In the genomic region with DNA sequence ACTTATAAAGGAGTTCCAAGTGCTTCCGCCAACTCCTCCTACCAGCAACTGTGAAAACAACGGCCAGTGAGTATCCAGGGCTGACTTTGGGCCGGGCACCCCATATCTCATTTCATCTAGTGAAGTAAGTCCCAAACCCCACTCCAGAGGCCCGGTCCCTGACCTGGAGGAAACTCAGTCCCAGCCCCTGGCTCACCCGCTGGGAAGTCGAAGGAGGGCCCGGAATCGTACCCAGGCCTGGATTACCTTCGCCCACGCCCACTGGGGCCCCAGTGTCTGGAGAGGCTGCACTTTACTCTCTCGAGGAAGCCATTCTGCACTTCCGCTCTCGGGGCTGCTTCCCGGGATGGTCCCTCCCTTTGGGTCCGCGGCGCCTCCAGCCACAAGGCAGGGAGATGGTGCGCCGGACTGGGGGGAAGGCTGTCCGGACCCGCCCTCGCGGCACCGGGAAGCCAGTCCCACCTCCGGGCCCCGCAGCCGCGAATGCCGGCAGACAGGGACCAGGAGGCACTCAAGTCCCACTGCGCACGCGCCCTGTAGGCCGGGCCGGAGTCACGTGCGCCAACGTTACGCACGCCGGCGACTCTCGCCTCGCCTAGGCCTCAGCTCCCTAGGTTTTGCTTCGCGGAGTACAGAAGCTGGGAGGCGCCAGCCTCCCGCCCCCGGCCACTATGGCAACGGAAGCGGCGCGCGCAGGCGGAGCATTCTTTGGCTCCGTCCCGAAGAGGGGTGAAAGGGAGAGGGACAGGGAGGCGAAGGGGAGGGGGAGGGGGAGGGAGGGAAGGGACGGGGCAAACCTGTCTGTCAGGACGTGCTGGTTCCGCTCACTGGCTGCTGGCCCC, we compare ENCODE assay signal across 1 cellular context.
TF ChIP-seq lines count a peak whose summit lies in the region.

CMTR2 (minus strand) TSS at position 513 of the 842 bp plus-strand sequence. CDS start 3,482 bp downstream, outside the sequence.

TF ChIP-seq in K562, 482 proteins besides CTCF, POLR2A, EP300 and RAD21 (continued from another document and continues in another):
- TF ChIP-seq, protein P1, sequence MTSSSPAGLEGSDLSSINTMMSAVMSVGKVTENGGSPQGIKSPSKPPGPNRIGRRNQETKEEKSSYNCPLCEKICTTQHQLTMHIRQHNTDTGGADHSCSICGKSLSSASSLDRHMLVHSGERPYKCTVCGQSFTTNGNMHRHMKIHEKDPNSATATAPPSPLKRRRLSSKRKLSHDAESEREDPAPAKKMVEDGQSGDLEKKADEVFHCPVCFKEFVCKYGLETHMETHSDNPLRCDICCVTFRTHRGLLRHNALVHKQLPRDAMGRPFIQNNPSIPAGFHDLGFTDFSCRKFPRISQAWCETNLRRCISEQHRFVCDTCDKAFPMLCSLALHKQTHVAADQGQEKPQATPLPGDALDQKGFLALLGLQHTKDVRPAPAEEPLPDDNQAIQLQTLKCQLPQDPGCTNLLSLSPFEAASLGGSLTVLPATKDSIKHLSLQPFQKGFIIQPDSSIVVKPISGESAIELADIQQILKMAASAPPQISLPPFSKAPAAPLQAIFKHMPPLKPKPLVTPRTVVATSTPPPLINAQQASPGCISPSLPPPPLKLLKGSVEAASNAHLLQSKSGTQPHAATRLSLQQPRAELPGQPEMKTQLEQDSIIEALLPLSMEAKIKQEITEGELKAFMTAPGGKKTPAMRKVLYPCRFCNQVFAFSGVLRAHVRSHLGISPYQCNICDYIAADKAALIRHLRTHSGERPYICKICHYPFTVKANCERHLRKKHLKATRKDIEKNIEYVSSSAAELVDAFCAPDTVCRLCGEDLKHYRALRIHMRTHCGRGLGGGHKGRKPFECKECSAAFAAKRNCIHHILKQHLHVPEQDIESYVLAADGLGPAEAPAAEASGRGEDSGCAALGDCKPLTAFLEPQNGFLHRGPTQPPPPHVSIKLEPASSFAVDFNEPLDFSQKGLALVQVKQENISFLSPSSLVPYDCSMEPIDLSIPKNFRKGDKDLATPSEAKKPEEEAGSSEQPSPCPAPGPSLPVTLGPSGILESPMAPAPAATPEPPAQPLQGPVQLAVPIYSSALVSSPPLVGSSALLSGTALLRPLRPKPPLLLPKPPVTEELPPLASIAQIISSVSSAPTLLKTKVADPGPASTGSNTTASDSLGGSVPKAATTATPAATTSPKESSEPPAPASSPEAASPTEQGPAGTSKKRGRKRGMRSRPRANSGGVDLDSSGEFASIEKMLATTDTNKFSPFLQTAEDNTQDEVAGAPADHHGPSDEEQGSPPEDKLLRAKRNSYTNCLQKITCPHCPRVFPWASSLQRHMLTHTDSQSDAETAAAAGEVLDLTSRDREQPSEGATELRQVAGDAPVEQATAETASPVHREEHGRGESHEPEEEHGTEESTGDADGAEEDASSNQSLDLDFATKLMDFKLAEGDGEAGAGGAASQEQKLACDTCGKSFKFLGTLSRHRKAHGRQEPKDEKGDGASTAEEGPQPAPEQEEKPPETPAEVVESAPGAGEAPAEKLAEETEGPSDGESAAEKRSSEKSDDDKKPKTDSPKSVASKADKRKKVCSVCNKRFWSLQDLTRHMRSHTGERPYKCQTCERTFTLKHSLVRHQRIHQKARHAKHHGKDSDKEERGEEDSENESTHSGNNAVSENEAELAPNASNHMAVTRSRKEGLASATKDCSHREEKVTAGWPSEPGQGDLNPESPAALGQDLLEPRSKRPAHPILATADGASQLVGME (CRISPR knock-in tag; IDR thresholded peaks at IDR 0.05) = peak; percentile 50; the same call in 1 of the 2 replicates
- TF ChIP-seq ZKSCAN1 (IDR thresholded peaks at IDR 0.05; ENCODE audit: low read depth, low read length) (no peak; the same call in 1 of the 2 replicates), FUS (optimal IDR thresholded peaks at IDR 0.05; ENCODE audit: low read depth, low read length) (no peak), DPF2 (IDR thresholded peaks at IDR 0.05) (no peak), POLR2AphosphoS2 (IDR thresholded peaks at IDR 0.05; ENCODE audit: low read length) (no peak), NR1H2 (CRISPR knock-in tag; IDR thresholded peaks at IDR 0.05) (no peak), STAT5B (CRISPR knock-in tag; IDR thresholded peaks at IDR 0.05) (no peak), PHB2 (IDR thresholded peaks at IDR 0.05; ENCODE audit: low read depth) (no peak), HCFC1 (IDR thresholded peaks at IDR 0.05; ENCODE audit: low read depth, low read length) (peak; percentile 17; the same call in 1 of the 2 replicates), NCOA2 (IDR thresholded peaks at IDR 0.05; ENCODE audit: partially characterized antibody in 2 of 2) (no peak), ZNF717 (CRISPR knock-in tag; IDR thresholded peaks at IDR 0.05) (no peak), CBFA2T3 (IDR thresholded peaks at IDR 0.05) (no peak), SMARCA4 (IDR thresholded peaks at IDR 0.05) (0 out of 2 replicates have a peak, but pooled peaks have one; percentile 33), ZNF140 (CRISPR knock-in tag; IDR thresholded peaks at IDR 0.05) (no peak), ZNF512 (tag; IDR thresholded peaks at IDR 0.05) (no peak), SMAD1 (IDR thresholded peaks at IDR 0.05; ENCODE audit: low read depth, low read length, partially characterized antibody) (no peak), BCLAF1 (IDR thresholded peaks at IDR 0.05; ENCODE audit: borderline replicate concordance in 1 of 2, control insufficient read depth in 1 of 2, low read depth in 2 of 2, low read length in 1 of 2) (no peak), PHF8 (IDR thresholded peaks at IDR 0.05; ENCODE audit: borderline replicate concordance, low read length) (peak; percentile 96), CBFA2T2 (conservative IDR thresholded peaks at IDR 0.05) (peak; percentile 63), KDM4B (IDR thresholded peaks at IDR 0.05; ENCODE audit: borderline replicate concordance in 2 of 2, low read depth in 1 of 2) (no peak)
- TF ChIP-seq, protein P2, sequence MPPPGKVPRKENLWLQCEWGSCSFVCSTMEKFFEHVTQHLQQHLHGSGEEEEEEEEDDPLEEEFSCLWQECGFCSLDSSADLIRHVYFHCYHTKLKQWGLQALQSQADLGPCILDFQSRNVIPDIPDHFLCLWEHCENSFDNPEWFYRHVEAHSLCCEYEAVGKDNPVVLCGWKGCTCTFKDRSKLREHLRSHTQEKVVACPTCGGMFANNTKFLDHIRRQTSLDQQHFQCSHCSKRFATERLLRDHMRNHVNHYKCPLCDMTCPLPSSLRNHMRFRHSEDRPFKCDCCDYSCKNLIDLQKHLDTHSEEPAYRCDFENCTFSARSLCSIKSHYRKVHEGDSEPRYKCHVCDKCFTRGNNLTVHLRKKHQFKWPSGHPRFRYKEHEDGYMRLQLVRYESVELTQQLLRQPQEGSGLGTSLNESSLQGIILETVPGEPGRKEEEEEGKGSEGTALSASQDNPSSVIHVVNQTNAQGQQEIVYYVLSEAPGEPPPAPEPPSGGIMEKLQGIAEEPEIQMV (tag; conservative IDR thresholded peaks at IDR 0.05; ENCODE audit: low read depth) = peak; percentile 97
- TF ChIP-seq, protein P3, sequence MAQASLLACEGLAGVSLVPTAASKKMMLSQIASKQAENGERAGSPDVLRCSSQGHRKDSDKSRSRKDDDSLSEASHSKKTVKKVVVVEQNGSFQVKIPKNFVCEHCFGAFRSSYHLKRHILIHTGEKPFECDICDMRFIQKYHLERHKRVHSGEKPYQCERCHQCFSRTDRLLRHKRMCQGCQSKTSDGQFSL (CRISPR knock-in tag; IDR thresholded peaks at IDR 0.05) = no peak
- TF ChIP-seq, protein P3 (tag; IDR thresholded peaks at IDR 0.05) = no peak
- TF ChIP-seq, protein P4, sequence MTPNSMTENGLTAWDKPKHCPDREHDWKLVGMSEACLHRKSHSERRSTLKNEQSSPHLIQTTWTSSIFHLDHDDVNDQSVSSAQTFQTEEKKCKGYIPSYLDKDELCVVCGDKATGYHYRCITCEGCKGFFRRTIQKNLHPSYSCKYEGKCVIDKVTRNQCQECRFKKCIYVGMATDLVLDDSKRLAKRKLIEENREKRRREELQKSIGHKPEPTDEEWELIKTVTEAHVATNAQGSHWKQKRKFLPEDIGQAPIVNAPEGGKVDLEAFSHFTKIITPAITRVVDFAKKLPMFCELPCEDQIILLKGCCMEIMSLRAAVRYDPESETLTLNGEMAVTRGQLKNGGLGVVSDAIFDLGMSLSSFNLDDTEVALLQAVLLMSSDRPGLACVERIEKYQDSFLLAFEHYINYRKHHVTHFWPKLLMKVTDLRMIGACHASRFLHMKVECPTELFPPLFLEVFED (CRISPR knock-in tag; conservative IDR thresholded peaks at IDR 0.05) = no peak
- TF ChIP-seq, protein P5, sequence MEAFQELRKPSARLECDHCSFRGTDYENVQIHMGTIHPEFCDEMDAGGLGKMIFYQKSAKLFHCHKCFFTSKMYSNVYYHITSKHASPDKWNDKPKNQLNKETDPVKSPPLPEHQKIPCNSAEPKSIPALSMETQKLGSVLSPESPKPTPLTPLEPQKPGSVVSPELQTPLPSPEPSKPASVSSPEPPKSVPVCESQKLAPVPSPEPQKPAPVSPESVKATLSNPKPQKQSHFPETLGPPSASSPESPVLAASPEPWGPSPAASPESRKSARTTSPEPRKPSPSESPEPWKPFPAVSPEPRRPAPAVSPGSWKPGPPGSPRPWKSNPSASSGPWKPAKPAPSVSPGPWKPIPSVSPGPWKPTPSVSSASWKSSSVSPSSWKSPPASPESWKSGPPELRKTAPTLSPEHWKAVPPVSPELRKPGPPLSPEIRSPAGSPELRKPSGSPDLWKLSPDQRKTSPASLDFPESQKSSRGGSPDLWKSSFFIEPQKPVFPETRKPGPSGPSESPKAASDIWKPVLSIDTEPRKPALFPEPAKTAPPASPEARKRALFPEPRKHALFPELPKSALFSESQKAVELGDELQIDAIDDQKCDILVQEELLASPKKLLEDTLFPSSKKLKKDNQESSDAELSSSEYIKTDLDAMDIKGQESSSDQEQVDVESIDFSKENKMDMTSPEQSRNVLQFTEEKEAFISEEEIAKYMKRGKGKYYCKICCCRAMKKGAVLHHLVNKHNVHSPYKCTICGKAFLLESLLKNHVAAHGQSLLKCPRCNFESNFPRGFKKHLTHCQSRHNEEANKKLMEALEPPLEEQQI (IDR thresholded peaks at IDR 0.05) = no peak
- TF ChIP-seq, protein P6, sequence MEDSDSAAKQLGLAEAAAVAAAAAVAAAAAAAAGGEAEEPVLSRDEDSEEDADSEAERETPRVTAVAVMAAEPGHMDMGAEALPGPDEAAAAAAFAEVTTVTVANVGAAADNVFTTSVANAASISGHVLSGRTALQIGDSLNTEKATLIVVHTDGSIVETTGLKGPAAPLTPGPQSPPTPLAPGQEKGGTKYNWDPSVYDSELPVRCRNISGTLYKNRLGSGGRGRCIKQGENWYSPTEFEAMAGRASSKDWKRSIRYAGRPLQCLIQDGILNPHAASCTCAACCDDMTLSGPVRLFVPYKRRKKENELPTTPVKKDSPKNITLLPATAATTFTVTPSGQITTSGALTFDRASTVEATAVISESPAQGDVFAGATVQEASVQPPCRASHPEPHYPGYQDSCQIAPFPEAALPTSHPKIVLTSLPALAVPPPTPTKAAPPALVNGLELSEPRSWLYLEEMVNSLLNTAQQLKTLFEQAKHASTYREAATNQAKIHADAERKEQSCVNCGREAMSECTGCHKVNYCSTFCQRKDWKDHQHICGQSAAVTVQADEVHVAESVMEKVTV (CRISPR knock-in tag; IDR thresholded peaks at IDR 0.05) = no peak
- TF ChIP-seq, protein P7, sequence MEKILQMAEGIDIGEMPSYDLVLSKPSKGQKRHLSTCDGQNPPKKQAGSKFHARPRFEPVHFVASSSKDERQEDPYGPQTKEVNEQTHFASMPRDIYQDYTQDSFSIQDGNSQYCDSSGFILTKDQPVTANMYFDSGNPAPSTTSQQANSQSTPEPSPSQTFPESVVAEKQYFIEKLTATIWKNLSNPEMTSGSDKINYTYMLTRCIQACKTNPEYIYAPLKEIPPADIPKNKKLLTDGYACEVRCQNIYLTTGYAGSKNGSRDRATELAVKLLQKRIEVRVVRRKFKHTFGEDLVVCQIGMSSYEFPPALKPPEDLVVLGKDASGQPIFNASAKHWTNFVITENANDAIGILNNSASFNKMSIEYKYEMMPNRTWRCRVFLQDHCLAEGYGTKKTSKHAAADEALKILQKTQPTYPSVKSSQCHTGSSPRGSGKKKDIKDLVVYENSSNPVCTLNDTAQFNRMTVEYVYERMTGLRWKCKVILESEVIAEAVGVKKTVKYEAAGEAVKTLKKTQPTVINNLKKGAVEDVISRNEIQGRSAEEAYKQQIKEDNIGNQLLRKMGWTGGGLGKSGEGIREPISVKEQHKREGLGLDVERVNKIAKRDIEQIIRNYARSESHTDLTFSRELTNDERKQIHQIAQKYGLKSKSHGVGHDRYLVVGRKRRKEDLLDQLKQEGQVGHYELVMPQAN (IDR thresholded peaks at IDR 0.05; ENCODE audit: borderline replicate concordance) = peak; percentile 43; the same call in 1 of the 2 replicates
